ENCODE assay signal across 25 cellular contexts in the genomic region with DNA sequence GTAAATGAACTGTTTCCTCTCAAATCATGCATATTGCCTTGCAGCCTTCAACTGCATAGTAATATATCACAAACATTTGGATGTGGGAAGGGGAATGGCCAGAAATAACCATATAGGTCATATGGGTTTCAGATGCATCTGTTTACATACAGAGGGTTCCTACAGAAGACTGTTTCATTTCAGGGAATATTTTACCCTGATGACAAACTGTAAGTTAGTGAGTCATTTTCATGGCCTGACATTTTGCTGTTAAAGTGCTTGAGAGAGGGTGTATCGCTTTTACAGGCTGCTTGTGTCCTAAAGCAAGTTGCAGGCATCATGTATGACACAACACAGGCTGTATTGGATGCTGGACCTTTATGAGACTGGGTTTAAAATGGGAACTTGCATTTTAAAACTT.
"Had no signal": no experiment of that assay in that cellular context is flagged by ENCODE, and none has a peak within 500 bp of the region (broad histone marks: within the 10 kb centered on the region; RNA-seq: fewer than 3 reads in every experiment).

No MANE protein-coding gene starts in this region.

- H3K27me3 Mint-ChIP-seq: activated CD8-positive, alpha-beta memory T cell treated with anti-CD3 and anti-CD28 coated beads, Interleukin-2, amount 10 ng/mL, durations not matched to agents 7 days and 5 days; dendritic cell treated with granulocyte-macrophage colony-stimulating factor and Interleukin-4, amounts not matched to agents 40 ng/mL and 50 ng/mL, for 4 days had no signal

- DNase-seq: activated CD4-positive, alpha-beta T cell treated with anti-CD3 and anti-CD28 coated beads for 36 hours; activated CD4-positive, CD25-positive, alpha-beta regulatory T cell; activated CD8-positive, alpha-beta memory T cell treated with anti-CD3 and anti-CD28 coated beads, Interleukin-2, amount 10 ng/mL, durations not matched to agents 7 days and 5 days; activated CD8-positive, alpha-beta T cell treated with anti-CD3 and anti-CD28 coated beads, Interleukin-2, amount 10 ng/mL, durations not matched to agents 7 days and 5 days; activated effector memory CD4-positive, alpha-beta T cell treated with Interleukin-2 at 50 U/mL for 16 hours; activated naive CD4-positive, alpha-beta T cell treated with Interleukin-2 at 50 U/mL for 16 hours; amniotic stem cell; central memory CD4-positive, alpha-beta T cell; endodermal cell; heart left ventricle; kidney glomerular epithelial cell; lower lobe of right lung; mesendoderm; mucosa of descending colon; stimulated activated CD4-positive, alpha-beta T cell treated with anti-CD3 and anti-CD28 coated beads, Interleukin-15, amount 100 ng/mL, for 24 hours; stimulated activated CD4-positive, alpha-beta T cell treated with anti-CD3 and anti-CD28 coated beads, Interleukin-2, amount 100 ng/mL, for 24 hours; stimulated activated naive CD4-positive, alpha-beta T cell; testis; transverse colon had no signal

- H3K4me1 ChIP-seq: breast epithelium, esophagus muscularis mucosa, heart left ventricle, lower lobe of right lung, neural progenitor cell, right atrium auricular region, testis, transverse colon had no signal

- H3K9me3 ChIP-seq: breast epithelium, esophagus muscularis mucosa, heart left ventricle, lower lobe of right lung, mucosa of descending colon, right atrium auricular region, testis, transverse colon had no signal

- H3K27ac Mint-ChIP-seq: activated CD4-positive, alpha-beta T cell treated with anti-CD3 and anti-CD28 coated beads for 36 hours; activated CD8-positive, alpha-beta memory T cell treated with anti-CD3 and anti-CD28 coated beads, Interleukin-2, amount 10 ng/mL, durations not matched to agents 7 days and 5 days; activated CD8-positive, alpha-beta T cell treated with anti-CD3 and anti-CD28 coated beads, Interleukin-2, amount 10 ng/mL, durations not matched to agents 7 days and 5 days; activated naive CD8-positive, alpha-beta T cell; dendritic cell treated with granulocyte-macrophage colony-stimulating factor and Interleukin-4, amounts not matched to agents 40 ng/mL and 50 ng/mL, for 4 days; endodermal cell; neural progenitor cell had no signal

- H3K4me3 Mint-ChIP-seq: activated CD4-positive, alpha-beta T cell treated with anti-CD3 and anti-CD28 coated beads for 36 hours; activated CD8-positive, alpha-beta memory T cell treated with anti-CD3 and anti-CD28 coated beads, Interleukin-2, amount 10 ng/mL, durations not matched to agents 7 days and 5 days; activated CD8-positive, alpha-beta T cell treated with anti-CD3 and anti-CD28 coated beads, Interleukin-2, amount 10 ng/mL, durations not matched to agents 7 days and 5 days; activated naive CD8-positive, alpha-beta T cell; dendritic cell treated with granulocyte-macrophage colony-stimulating factor and Interleukin-4, amounts not matched to agents 40 ng/mL and 50 ng/mL, for 4 days; endodermal cell; neural progenitor cell had no signal

- H3K9ac ChIP-seq: neural progenitor cell had no signal

- ATAC-seq: activated CD4-positive, alpha-beta T cell treated with anti-CD3 and anti-CD28 coated beads for 36 hours; activated CD8-positive, alpha-beta memory T cell treated with anti-CD3 and anti-CD28 coated beads, Interleukin-2, amount 10 ng/mL, durations not matched to agents 7 days and 5 days; activated CD8-positive, alpha-beta T cell treated with anti-CD3 and anti-CD28 coated beads, Interleukin-2, amount 10 ng/mL, durations not matched to agents 7 days and 5 days; heart left ventricle; mucosa of descending colon had no signal

- H3K4me3 ChIP-seq: breast epithelium, esophagus muscularis mucosa, heart left ventricle, lower lobe of right lung, mucosa of descending colon, neural progenitor cell, right atrium auricular region, testis, transverse colon had no signal

- H3K27me3 ChIP-seq: esophagus muscularis mucosa, neural progenitor cell, right atrium auricular region, testis, transverse colon had no signal

- H3K36me3 Mint-ChIP-seq: activated CD8-positive, alpha-beta memory T cell treated with anti-CD3 and anti-CD28 coated beads, Interleukin-2, amount 10 ng/mL, durations not matched to agents 7 days and 5 days; activated naive CD8-positive, alpha-beta T cell; neural progenitor cell had no signal

- H3K4me1 Mint-ChIP-seq: activated CD4-positive, alpha-beta T cell treated with anti-CD3 and anti-CD28 coated beads for 36 hours; activated CD8-positive, alpha-beta memory T cell treated with anti-CD3 and anti-CD28 coated beads, Interleukin-2, amount 10 ng/mL, durations not matched to agents 7 days and 5 days had no signal

- H3K9me3 Mint-ChIP-seq: dendritic cell treated with granulocyte-macrophage colony-stimulating factor and Interleukin-4, amounts not matched to agents 40 ng/mL and 50 ng/mL, for 4 days; endodermal cell; neural progenitor cell had no signal

- H3K36me3 ChIP-seq: breast epithelium, esophagus muscularis mucosa, heart left ventricle, lower lobe of right lung, neural progenitor cell, right atrium auricular region, transverse colon had no signal
